In genomic region chr22:19730141-19730661, GRCh38 we compare ENCODE assay signal across 1 cellular context.
TF ChIP-seq lines count a peak whose summit lies in the region.

No MANE protein-coding gene starts in this region.

TF ChIP-seq in SK-N-SH, 30 proteins besides CTCF, POLR2A, EP300 and RAD21 (continued from another document):
- no peak for TF ChIP-seq USF2 (IDR thresholded peaks at IDR 0.05; ENCODE audit: borderline replicate concordance, low read depth, low read length)
- TF ChIP-seq YY1 (IDR thresholded peaks at IDR 0.05; ENCODE audit: low read depth), result no peak
- no peak for TF ChIP-seq SIN3A (IDR thresholded peaks at IDR 0.05; ENCODE audit: borderline replicate concordance, low read depth, low read length)
- no peak for TF ChIP-seq NFIC (IDR thresholded peaks at IDR 0.05; ENCODE audit: borderline replicate concordance)
- TF ChIP-seq CHD2 (IDR thresholded peaks at IDR 0.05; ENCODE audit: low read length, partially characterized antibody), result no peak
- TF ChIP-seq MXI1 (IDR thresholded peaks at IDR 0.05; ENCODE audit: low read depth, low read length), result no peak
